ENCODE assay signal across 1 cellular context in genomic region chr10:49177391-49178355, GRCh38.
TF ChIP-seq lines count a peak whose summit lies in the region.

No MANE protein-coding gene starts in this region.

TF ChIP-seq in K562, 482 proteins besides CTCF, POLR2A, EP300 and RAD21 (continued from another document and continues in another):
- TF ChIP-seq SOX6 (IDR thresholded peaks at IDR 0.05), result 0 out of 2 replicates have a peak, but pooled peaks have one; percentile 36
- TF ChIP-seq ZFP30 (CRISPR knock-in tag; IDR thresholded peaks at IDR 0.05; ENCODE audit: borderline replicate concordance), result no peak
- TF ChIP-seq ZNF583 (CRISPR knock-in tag; IDR thresholded peaks at IDR 0.05), result no peak; the same call in 1 of the 2 replicates
- no peak for TF ChIP-seq TSHZ1 (CRISPR knock-in tag; IDR thresholded peaks at IDR 0.05)
- no peak for TF ChIP-seq ZBTB26 (CRISPR knock-in tag; IDR thresholded peaks at IDR 0.05)
- TF ChIP-seq PHF8 (IDR thresholded peaks at IDR 0.05; ENCODE audit: borderline replicate concordance, low read length), result peak; percentile 14; the same call in 1 of the 2 replicates
- 0 out of 2 replicates have a peak, but pooled peaks have one; percentile 40 for TF ChIP-seq RNF2 (IDR thresholded peaks at IDR 0.05)
- no peak for TF ChIP-seq KLF13 (tag; IDR thresholded peaks at IDR 0.05; ENCODE audit: borderline replicate concordance, low read depth)
- TF ChIP-seq HDAC1 (IDR thresholded peaks at IDR 0.05), result peak in 1 of 2 experiments; percentile 21; a peak in 1 of 4 replicates
- TF ChIP-seq SMC3 (conservative IDR thresholded peaks at IDR 0.05; ENCODE audit: insufficient read depth, low read depth, low read length), result no peak
- TF ChIP-seq HCFC1 (IDR thresholded peaks at IDR 0.05; ENCODE audit: low read depth, low read length), result peak; percentile 30; the same call in 1 of the 2 replicates
- peak; percentile 47; the same call in 1 of the 2 replicates for TF ChIP-seq MAFK (IDR thresholded peaks at IDR 0.05; ENCODE audit: low read length)
- peak; percentile 45; the same call in 1 of the 2 replicates for TF ChIP-seq CREB1 (IDR thresholded peaks at IDR 0.05)
- TF ChIP-seq CREB1 (CRISPR knock-in tag; IDR thresholded peaks at IDR 0.05), result peak; percentile 53; the same call in 1 of the 2 replicates
- TF ChIP-seq ETV6 (IDR thresholded peaks at IDR 0.05; ENCODE audit: borderline replicate concordance in 1 of 2, low read depth in 2 of 2, low read length in 1 of 2), result peak in 1 of 2 experiments; percentile 48; a peak in 1 of 4 replicates
- TF ChIP-seq ETV6 (CRISPR knock-in tag; IDR thresholded peaks at IDR 0.05; ENCODE audit: borderline replicate concordance), result no peak
- peak; percentile 42; the same call in 1 of the 2 replicates for TF ChIP-seq VEZF1 (CRISPR knock-in tag; IDR thresholded peaks at IDR 0.05)
- no peak for TF ChIP-seq BCL6 (CRISPR knock-in tag; IDR thresholded peaks at IDR 0.05)
- no peak for TF ChIP-seq POLR2G (IDR thresholded peaks at IDR 0.05; ENCODE audit: low read depth, low read length)
- no peak for TF ChIP-seq TBP (optimal IDR thresholded peaks at IDR 0.05; ENCODE audit: low read depth, low read length)
- TF ChIP-seq RBM34 (IDR thresholded peaks at IDR 0.05; ENCODE audit: borderline replicate concordance, insufficient read depth, low read length), result no peak
- no peak for TF ChIP-seq ZNF174 (CRISPR knock-in tag; IDR thresholded peaks at IDR 0.05)
- TF ChIP-seq ETV1 (tag; conservative IDR thresholded peaks at IDR 0.05; ENCODE audit: low read depth), result peak; percentile 62; the same call in 1 of the 2 replicates
- no peak for TF ChIP-seq ADNP (tag; IDR thresholded peaks at IDR 0.05)
- no peak for TF ChIP-seq BRCA1 (IDR thresholded peaks at IDR 0.05)
- TF ChIP-seq BRCA1 (CRISPR knock-in tag; IDR thresholded peaks at IDR 0.05), result no peak
- peak; percentile 67; the same call in 1 of the 2 replicates for TF ChIP-seq ZNF395 (CRISPR knock-in tag; IDR thresholded peaks at IDR 0.05)
- 0 out of 2 replicates have a peak, but pooled peaks have one; percentile 30 for TF ChIP-seq ZNF444 (CRISPR knock-in tag; IDR thresholded peaks at IDR 0.05)
- TF ChIP-seq POU5F1 (IDR thresholded peaks at IDR 0.05; ENCODE audit: borderline replicate concordance, low read depth, low read length, partially characterized antibody), result no peak
- TF ChIP-seq GTF2F1 (IDR thresholded peaks at IDR 0.05; ENCODE audit: low read depth, low read length), result no peak
- no peak for TF ChIP-seq ZNF436 (CRISPR knock-in tag; IDR thresholded peaks at IDR 0.05)
- TF ChIP-seq NFATC3 (IDR thresholded peaks at IDR 0.05), result no peak
- no peak for TF ChIP-seq POLR2AphosphoS5 (IDR thresholded peaks at IDR 0.05; ENCODE audit: control insufficient read depth, insufficient read depth, low read depth, low read length)
- no peak for TF ChIP-seq USF2 (CRISPR knock-in tag; IDR thresholded peaks at IDR 0.05)
- no peak for TF ChIP-seq RFX5 (IDR thresholded peaks at IDR 0.05; ENCODE audit: low read depth, low read length)
- TF ChIP-seq POLR2H (tag; IDR thresholded peaks at IDR 0.05; ENCODE audit: low read depth), result 0 out of 2 replicates have a peak, but pooled peaks have one; percentile 24
- peak; percentile 50; the same call in 1 of the 2 replicates for TF ChIP-seq ZBTB2 (IDR thresholded peaks at IDR 0.05)
- no peak for TF ChIP-seq ZNF507 (tag; conservative IDR thresholded peaks at IDR 0.05)
- TF ChIP-seq ESRRA (IDR thresholded peaks at IDR 0.05; ENCODE audit: borderline replicate concordance, low read depth), result peak; percentile 29; the same call in 1 of the 2 replicates
- TF ChIP-seq IRF1 (CRISPR knock-in tag; IDR thresholded peaks at IDR 0.05; ENCODE audit: borderline replicate concordance), result no peak
- TF ChIP-seq ZBTB12 (CRISPR knock-in tag; IDR thresholded peaks at IDR 0.05), result peak; percentile 71
- TF ChIP-seq CGGBP1 (CRISPR knock-in tag; IDR thresholded peaks at IDR 0.05), result no peak
- peak; percentile 28; the same call in 1 of the 2 replicates for TF ChIP-seq MYC (IDR thresholded peaks at IDR 0.05; ENCODE audit: low read depth, low read length)
- TF ChIP-seq MYC (CRISPR knock-in tag; IDR thresholded peaks at IDR 0.05; ENCODE audit: borderline replicate concordance, low read depth), result no peak
- TF ChIP-seq HDAC2 (IDR thresholded peaks at IDR 0.05), result 0 out of 2 replicates have a peak, but pooled peaks have one; percentile 21
- no peak for TF ChIP-seq KLF10 (CRISPR knock-in tag; IDR thresholded peaks at IDR 0.05)
- TF ChIP-seq DIDO1 (tag; IDR thresholded peaks at IDR 0.05; ENCODE audit: low read depth), result no peak
- no peak for TF ChIP-seq U2AF2 (optimal IDR thresholded peaks at IDR 0.05; ENCODE audit: low read depth, low read length)
- no peak for TF ChIP-seq ERF (CRISPR knock-in tag; IDR thresholded peaks at IDR 0.05)
- peak; percentile 83; the same call in 1 of the 2 replicates for TF ChIP-seq ETV5 (CRISPR knock-in tag; IDR thresholded peaks at IDR 0.05; ENCODE audit: low read depth)
- TF ChIP-seq ZNF695 (CRISPR knock-in tag; IDR thresholded peaks at IDR 0.05), result no peak
- no peak for TF ChIP-seq ZNF184 (CRISPR knock-in tag; IDR thresholded peaks at IDR 0.05)
- TF ChIP-seq TRIM28 (IDR thresholded peaks at IDR 0.05), result no peak
- no peak for TF ChIP-seq PRDM10 (IDR thresholded peaks at IDR 0.05; ENCODE audit: partially characterized antibody)
- no peak for TF ChIP-seq RBM15 (IDR thresholded peaks at IDR 0.05; ENCODE audit: insufficient read depth, low read length)
- TF ChIP-seq ZBTB1 (CRISPR knock-in tag; IDR thresholded peaks at IDR 0.05; ENCODE audit: borderline replicate concordance, low read depth), result no peak
- TF ChIP-seq ZNF146 (CRISPR knock-in tag; IDR thresholded peaks at IDR 0.05; ENCODE audit: unreplicated experiment), result no peak
